9 cellular contexts compared by ENCODE assay signal in genomic region chr7:151936207-151936606, GRCh38. TPM values are rescaled to one million over a fixed set of nuclear protein-coding genes. Genes with fewer than 3 reads are reported as not detected.
A peak's percentile ranks its signal among the peaks of the same experiment; 100 is the strongest.
DNase-seq lines count a peak whose midpoint lies in the region; ATAC-seq, FAIRE-seq and TF ChIP-seq lines count a peak whose summit lies in the region.
"Had no signal": no experiment of that assay in that cellular context is flagged by ENCODE, and none has a peak within 500 bp of the region (broad histone marks: within the 10 kb centered on the region; RNA-seq: fewer than 3 reads in every experiment).

No MANE protein-coding gene starts in this region.

- H3F3A ChIP-seq in DOHH2 (ENCODE audit: control insufficient read depth, insufficient read depth): peaks cover 13% of the 10 kb centered on the region

- peaks cover 79% of the 10 kb centered on the region for H3K4me1 Mint-ChIP-seq in dendritic cell treated with granulocyte-macrophage colony-stimulating factor and Interleukin-4, amounts not matched to agents 40 ng/mL and 50 ng/mL, for 4 days (ENCODE audit: low read depth)
- H3K4me1 Mint-ChIP-seq in progenitor cell of endocrine pancreas (ENCODE audit: low read depth): peaks cover 2% of the 10 kb centered on the region

- peaks cover 5% of the 10 kb centered on the region; the same call in 1 of the 2 replicates for H3K27me3 ChIP-seq in DOHH2 (ENCODE audit: control insufficient read depth, low read length)
- H3K27me3 ChIP-seq: esophagus squamous epithelium had no signal

- H3K9me3 ChIP-seq in DOHH2 (ENCODE audit: control insufficient read depth, insufficient read depth, low read length): no peaks in the 10 kb centered on the region
- H3K9me3 ChIP-seq: esophagus squamous epithelium had no signal

- peaks cover 4% of the 10 kb centered on the region for H3K27me3 Mint-ChIP-seq in dendritic cell treated with granulocyte-macrophage colony-stimulating factor and Interleukin-4, amounts not matched to agents 40 ng/mL and 50 ng/mL, for 4 days
- H3K27me3 Mint-ChIP-seq in progenitor cell of endocrine pancreas: peaks cover 18% of the 10 kb centered on the region

- peak; percentile 92 for ATAC-seq in GM19468 (IDR thresholded peaks at IDR 0.05; ENCODE audit: extremely low read depth, unreplicated experiment)
- ATAC-seq in HG03520 (IDR thresholded peaks at IDR 0.05; ENCODE audit: unreplicated experiment): peak; percentile 89

- peak overlapping the region; percentile 87 for H3K27ac Mint-ChIP-seq in dendritic cell treated with granulocyte-macrophage colony-stimulating factor and Interleukin-4, amounts not matched to agents 40 ng/mL and 50 ng/mL, for 4 days
- H3K27ac Mint-ChIP-seq in progenitor cell of endocrine pancreas: no peak overlapping the region

- H3K27ac ChIP-seq in DOHH2 (ENCODE audit: low read depth, low read length): peak overlapping the region; percentile 33

- peaks cover 27% of the 10 kb centered on the region for H3K4me1 ChIP-seq in DOHH2 (ENCODE audit: control insufficient read depth, low read length)

- intact Hi-C loops in dendritic cell treated with granulocyte-macrophage colony-stimulating factor and Interleukin-4, amounts not matched to agents 40 ng/mL and 50 ng/mL, for 4 days (cut with micrococcal nuclease): loop anchor here (2.0 to 10.0 kb wide), 2 partner anchors 13 to 89 kb away; partner anchors contain the start of gene GALNT11

- no peaks in the 10 kb centered on the region for H3K9me3 Mint-ChIP-seq in dendritic cell treated with granulocyte-macrophage colony-stimulating factor and Interleukin-4, amounts not matched to agents 40 ng/mL and 50 ng/mL, for 4 days
- H3K9me3 Mint-ChIP-seq in progenitor cell of endocrine pancreas (ENCODE audit: low read depth): peaks cover 7% of the 10 kb centered on the region

- in situ Hi-C loops in ACHN (cut with HindIII; ENCODE audit: low pct_ligation_motif_present, low pct_unique_long_range_greater_than_20kb, low sequenced_read_pairs): no loop called here

- no peaks in the 10 kb centered on the region for H4K20me1 ChIP-seq in DOHH2 (ENCODE audit: control insufficient read depth, insufficient read depth, low read depth, low read length)

- H3K4me3 Mint-ChIP-seq in dendritic cell treated with granulocyte-macrophage colony-stimulating factor and Interleukin-4, amounts not matched to agents 40 ng/mL and 50 ng/mL, for 4 days: peak overlapping the region; percentile 40
- no peak overlapping the region for H3K4me3 Mint-ChIP-seq in progenitor cell of endocrine pancreas (ENCODE audit: low read depth)

- TF ChIP-seq CTCF in DOHH2 (IDR thresholded peaks at IDR 0.05; ENCODE audit: low read depth, low read length, poor library complexity, severe bottlenecking) (no peak), progenitor cell of endocrine pancreas (IDR thresholded peaks at IDR 0.05; ENCODE audit: unreplicated experiment) (no peak)

- H3K36me3 Mint-ChIP-seq in dendritic cell treated with granulocyte-macrophage colony-stimulating factor and Interleukin-4, amounts not matched to agents 40 ng/mL and 50 ng/mL, for 4 days (ENCODE audit: low read depth): no peaks in the 10 kb centered on the region
- no peaks in the 10 kb centered on the region for H3K36me3 Mint-ChIP-seq in progenitor cell of endocrine pancreas (ENCODE audit: insufficient read depth)

- H3K4me3 ChIP-seq in DOHH2 (ENCODE audit: low read length): peak overlapping the region; percentile 47
- H3K4me3 ChIP-seq: esophagus squamous epithelium had no signal

- FAIRE-seq in RCC 7860 (lab: Jason Lieb, UNC): no peak

- no peaks in the 10 kb centered on the region for H3K9me2 ChIP-seq in DOHH2 (replicated peaks; ENCODE audit: control insufficient read depth, low read length)

- H3K36me3 ChIP-seq in DOHH2 (ENCODE audit: control insufficient read depth, low read length): no peaks in the 10 kb centered on the region
- H3K36me3 ChIP-seq: esophagus squamous epithelium had no signal

- no peaks in the 10 kb centered on the region for H3K79me2 ChIP-seq in DOHH2 (ENCODE audit: control insufficient read depth, low read length)

- DNase-seq in ACHN (no peak), RCC 7860 (ENCODE audit: low spot score) (no peak), progenitor cell of endocrine pancreas (ENCODE audit: low spot score, unreplicated experiment) (no peak), NCI-H446 (lab: John Stamatoyannopoulos, UW) (no peak)
- DNase-seq: esophagus squamous epithelium had no signal

- H3K4me2 ChIP-seq in DOHH2 (ENCODE audit: low read length): peak overlapping the region; percentile 66

RNA-seq across cellular contexts. Expression of gene GALNTL5, which starts 20.0 kb away (rescaled TPM):
- total RNA-seq in progenitor cell of endocrine pancreas: not detected in 2 replicates
- total RNA-seq: esophagus squamous epithelium had no signal

RNA-seq across cellular contexts. Expression of gene PRKAG2, which starts 59.3 kb away (rescaled TPM):
- total RNA-seq in progenitor cell of endocrine pancreas: 20.6 and 23.4 TPM in 2 replicates
